2 cellular contexts compared by ENCODE assay signal in the genomic region with DNA sequence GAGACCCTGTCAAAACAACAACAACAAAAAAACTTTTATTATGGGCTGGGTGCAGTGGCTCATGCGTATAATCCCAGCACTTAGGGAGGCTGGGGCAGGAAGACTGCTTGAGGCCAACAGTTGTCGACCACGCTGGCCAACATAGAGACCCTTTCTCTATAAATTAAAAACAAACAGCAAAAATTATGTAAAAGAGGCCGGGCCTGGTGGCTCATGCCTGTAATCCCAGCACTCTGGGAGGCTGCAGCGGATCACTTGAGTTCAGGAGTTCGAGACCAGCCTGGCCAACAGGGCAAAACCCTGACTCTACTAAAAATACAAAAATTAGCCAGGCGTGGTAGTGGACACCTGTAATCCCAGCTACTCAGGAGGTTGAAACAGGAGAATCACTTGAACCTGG. TPM values are rescaled to one million over a fixed set of nuclear protein-coding genes. Genes with fewer than 3 reads are reported as not detected.
"Had no signal": no experiment of that assay in that cellular context is flagged by ENCODE, and none has a peak within 500 bp of the region (broad histone marks: within the 10 kb centered on the region; RNA-seq: fewer than 3 reads in every experiment).

No MANE protein-coding gene starts in this region.

RNA-seq across cellular contexts. Expression of a gene that starts 15.6 kb away (rescaled TPM):
- total RNA-seq: activated CD4-positive, alpha-beta T cell treated with anti-CD3 and anti-CD28 coated beads, Interleukin-2, amount 10 ng/mL, durations not matched to agents 24 days and 14 days; T-helper 1 cell treated with Interleukin-12 subunit alpha and Interleukin-12 subunit beta and Interleukin-4 antibody, amounts not matched to agents 30 ng/mL and 1 ng/mL, for 36 hours had no signal
